Comparison of ENCODE assay signal across 33 cellular contexts in genomic region chr6:160912411-160912810, GRCh38.
"Had no signal": no experiment of that assay in that cellular context is flagged by ENCODE, and none has a peak within 500 bp of the region (broad histone marks: within the 10 kb centered on the region; RNA-seq: fewer than 3 reads in every experiment).

No MANE protein-coding gene starts in this region.

- H3K36me3 Mint-ChIP-seq: activated naive CD8-positive, alpha-beta T cell; brain had no signal

- H3K27me3 Mint-ChIP-seq: dendritic cell treated with granulocyte-macrophage colony-stimulating factor and Interleukin-4, amounts not matched to agents 40 ng/mL and 50 ng/mL, for 4 days had no signal

- FAIRE-seq: astrocyte had no signal

- H3K9me3 ChIP-seq: esophagus squamous epithelium had no signal

- H3K4me3 ChIP-seq: breast epithelium, coronary artery, dorsolateral prefrontal cortex, esophagus squamous epithelium, gastroesophageal sphincter, heart right ventricle had no signal

- ATAC-seq: activated CD4-positive, CD25-positive, alpha-beta regulatory T cell treated with anti-CD3 and anti-CD28 coated beads, Interleukin-2, amount 50 U/mL, for 24 hours; activated CD8-positive, alpha-beta T cell treated with anti-CD3 and anti-CD28 coated beads for 36 hours; activated T-cell treated with anti-CD3 and anti-CD28 coated beads, Interleukin-2, amount 50 U/mL, for 4 hours; activated T-helper 17 cell treated with anti-CD3 and anti-CD28 coated beads, Interleukin-2, amount 50 U/mL, for 72 hours; gastroesophageal sphincter; heart right ventricle; T-helper 17 cell had no signal

- H3K27ac ChIP-seq: breast epithelium, coronary artery, dorsolateral prefrontal cortex, esophagus squamous epithelium, gastroesophageal sphincter, heart right ventricle, WERI-Rb-1 had no signal

- H3K9me3 Mint-ChIP-seq: activated T-helper 17 cell treated with anti-CD3 and anti-CD28 coated beads, Interleukin-2, amount 50 U/mL, for 72 hours; central memory CD8-positive, alpha-beta T cell; T-helper 2 cell treated with Interferon-gamma antibody and Interleukin-4, amounts not matched to agents 5 μg/mL and 100 μg/mL, for 36 hours had no signal

- H3K4me3 Mint-ChIP-seq: activated B cell treated with CpG ODN at 0.5 μM for 24 hours; activated CD8-positive, alpha-beta T cell treated with anti-CD3 and anti-CD28 coated beads for 36 hours; activated naive CD8-positive, alpha-beta T cell; activated T-cell treated with anti-CD3 and anti-CD28 coated beads, Interleukin-2, amount 50 U/mL, for 4 hours; activated T-helper 17 cell treated with anti-CD3 and anti-CD28 coated beads, Interleukin-2, amount 50 U/mL, for 72 hours; brain; central memory CD8-positive, alpha-beta T cell; dendritic cell treated with granulocyte-macrophage colony-stimulating factor and Interleukin-4, amounts not matched to agents 40 ng/mL and 50 ng/mL, for 4 days; T-helper 17 cell; T-helper 2 cell treated with Interferon-gamma antibody and Interleukin-4, amounts not matched to agents 5 μg/mL and 100 μg/mL, for 36 hours had no signal

- H3K27ac Mint-ChIP-seq: activated B cell treated with CpG ODN at 0.5 μM for 24 hours; activated CD8-positive, alpha-beta T cell treated with anti-CD3 and anti-CD28 coated beads for 36 hours; activated naive CD8-positive, alpha-beta T cell; activated T-helper 17 cell treated with anti-CD3 and anti-CD28 coated beads, Interleukin-2, amount 50 U/mL, for 72 hours; brain; dendritic cell treated with granulocyte-macrophage colony-stimulating factor and Interleukin-4, amounts not matched to agents 40 ng/mL and 50 ng/mL, for 4 days; T-helper 17 cell; T-helper 2 cell treated with Interferon-gamma antibody and Interleukin-4, amounts not matched to agents 5 μg/mL and 100 μg/mL, for 36 hours had no signal

- H3K4me1 ChIP-seq: breast epithelium, esophagus squamous epithelium, gastroesophageal sphincter, heart right ventricle had no signal

- H3K36me3 ChIP-seq: breast epithelium, esophagus squamous epithelium, gastroesophageal sphincter, heart right ventricle, WERI-Rb-1 had no signal

- H3K27me3 ChIP-seq: breast epithelium, gastroesophageal sphincter had no signal

- DNase-seq: activated B cell treated with CpG ODN at 0.5 μM for 24 hours; activated CD4-positive, alpha-beta T cell treated with anti-CD3 and anti-CD28 coated beads for 48 hours; activated CD4-positive, alpha-beta T cell treated with anti-CD3 and anti-CD28 coated beads, Interleukin-2, amount 50 U/mL, for 1 hour; activated CD4-positive, alpha-beta T cell treated with anti-CD3 and anti-CD28 coated beads, Interleukin-2, amount 50 U/mL, for 48 hours; activated CD8-positive, alpha-beta memory T cell treated with anti-CD3 and anti-CD28 coated beads for 24 hours; activated CD8-positive, alpha-beta T cell treated with anti-CD3 and anti-CD28 coated beads for 36 hours; activated effector memory CD4-positive, alpha-beta T cell treated with Interleukin-2 at 50 U/mL for 16 hours; activated gamma-delta T cell treated with Interleukin-2 at 50 U/mL for 16 hours; activated naive CD4-positive, alpha-beta T cell treated with anti-CD3 and anti-CD28 coated beads, Interleukin-2, amount 50 U/mL, for 16 hours; activated naive CD4-positive, alpha-beta T cell treated with Interleukin-2 at 50 U/mL for 16 hours; activated T-cell treated with anti-CD3 and anti-CD28 coated beads, Interleukin-2, amount 50 U/mL, for 4 hours; amniotic stem cell; anterior cingulate cortex; dorsolateral prefrontal cortex; effector memory CD4-positive, alpha-beta T cell; esophagus squamous epithelium; foreskin melanocyte; heart right ventricle; T-helper 1 cell; T-helper 17 cell; T1000; WERI-Rb-1 had no signal

- H3K4me1 Mint-ChIP-seq: activated B cell treated with CpG ODN at 0.5 μM for 24 hours; activated T-helper 17 cell treated with anti-CD3 and anti-CD28 coated beads, Interleukin-2, amount 50 U/mL, for 72 hours; brain; central memory CD8-positive, alpha-beta T cell; T-helper 17 cell had no signal
